8 cellular contexts compared by ENCODE assay signal in the genomic region with DNA sequence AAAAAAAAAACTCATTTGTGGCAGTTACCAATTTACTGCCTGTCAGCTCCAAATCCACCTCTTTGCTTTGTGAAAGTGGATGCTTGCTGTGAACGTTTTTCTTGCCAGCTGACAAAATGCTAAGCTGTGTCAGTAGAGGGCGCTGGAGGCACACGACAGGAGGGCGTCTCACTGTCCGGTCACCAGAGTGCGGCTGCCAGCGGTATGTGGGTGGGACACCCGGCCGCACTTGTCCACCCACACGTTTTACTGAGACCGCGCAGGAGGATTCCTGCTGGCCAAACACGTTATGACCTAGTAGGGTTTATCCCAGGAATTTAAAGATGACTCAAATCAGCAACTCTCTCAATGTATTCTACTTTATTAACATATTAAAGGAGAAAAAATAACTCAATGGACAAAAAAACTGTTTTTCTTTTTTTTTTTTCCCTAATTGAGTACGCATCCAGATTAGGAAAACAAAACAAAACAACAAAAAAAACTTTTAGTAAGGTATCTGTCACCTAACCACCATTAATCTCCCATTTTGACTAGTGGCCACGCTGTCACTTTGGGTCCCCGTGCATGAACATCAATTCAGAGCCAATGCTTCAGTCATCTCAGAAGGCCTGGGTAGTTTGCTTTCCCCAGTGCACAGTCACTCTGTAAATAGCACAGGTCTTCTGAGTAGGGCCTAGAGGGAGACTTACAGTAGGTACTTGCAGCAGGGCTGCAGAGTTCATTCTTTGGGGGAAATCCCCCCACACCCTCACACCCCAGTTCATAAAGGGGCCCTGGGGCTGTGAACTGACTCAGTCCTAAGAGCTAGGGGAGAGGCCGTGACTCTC. TPM values are rescaled to one million over a fixed set of nuclear protein-coding genes. Genes with fewer than 3 reads are reported as not detected.
DNase-seq lines count a peak whose midpoint lies in the region; ATAC-seq and TF ChIP-seq lines count a peak whose summit lies in the region.

No MANE protein-coding gene starts in this region.

- peak overlapping the region; percentile 81 for H3K27ac Mint-ChIP-seq in activated T-helper 17 cell treated with anti-CD3 and anti-CD28 coated beads, Interleukin-2, amount 50 U/mL, for 72 hours

- no peaks in the 10 kb centered on the region for H3K27me3 ChIP-seq in GM23248 (replicated peaks; ENCODE audit: insufficient read depth)
- no peaks in the 10 kb centered on the region for H3K27me3 ChIP-seq in Karpas-422 (ENCODE audit: low read length)

- H3K36me3 Mint-ChIP-seq in activated T-helper 17 cell treated with anti-CD3 and anti-CD28 coated beads, Interleukin-2, amount 50 U/mL, for 72 hours (ENCODE audit: low read depth): peaks cover 74% of the 10 kb centered on the region

- H3K27ac ChIP-seq in GM23248: peak overlapping the region; percentile 67
- H3K27ac ChIP-seq in Karpas-422 (ENCODE audit: low read length): no peak overlapping the region
- H3K27ac ChIP-seq in substantia nigra (ENCODE audit: low read depth, low read length, poor library complexity, severe bottlenecking): no peak overlapping the region

- no peak overlapping the region for H3K4me3 ChIP-seq in GM23248
- no peak overlapping the region for H3K4me3 ChIP-seq in Karpas-422 (ENCODE audit: low read length)
- no peak overlapping the region for H3K4me3 ChIP-seq in fibroblast of pulmonary artery (replicated peaks; ENCODE audit: low read depth, low read length)

- H3K4me2 ChIP-seq in GM23248 (ENCODE audit: unreplicated experiment) (peak overlapping the region; percentile 56), Karpas-422 (ENCODE audit: low read depth, low read length, poor library complexity, severe bottlenecking) (peak overlapping the region; percentile 15)

- H3K9me3 Mint-ChIP-seq in activated T-helper 17 cell treated with anti-CD3 and anti-CD28 coated beads, Interleukin-2, amount 50 U/mL, for 72 hours: no peaks in the 10 kb centered on the region

- WGBS in GM23248 (ENCODE audit: low coverage in 1 of 2, low lambda C conversion rate in 2 of 2, missing lambda C conversion rate in 2 of 2), 2 experiments: 9% methylated on average over 17 of the region's 17 CpGs

- H3K36me3 ChIP-seq in ES-I3 (ENCODE audit: insufficient read depth, low read length) (no peaks in the 10 kb centered on the region), GM23248 (ENCODE audit: low read depth) (no peaks in the 10 kb centered on the region), Karpas-422 (ENCODE audit: insufficient read depth, low read length) (no peaks in the 10 kb centered on the region)

- H3K9ac ChIP-seq in ES-I3 (ENCODE audit: low read depth, low read length): 0 out of 2 replicates have a peak overlapping the region, but pooled peaks have one; percentile 10
- peak overlapping the region; percentile 45 for H3K9ac ChIP-seq in GM23248
- H3K9ac ChIP-seq in Karpas-422 (ENCODE audit: low read length): no peak overlapping the region; the same call in 1 of the 2 replicates

- H3K9me2 ChIP-seq in GM23248 (ENCODE audit: insufficient read depth): no peaks in the 10 kb centered on the region
- no peaks in the 10 kb centered on the region for H3K9me2 ChIP-seq in Karpas-422 (replicated peaks; ENCODE audit: insufficient read depth, low read length)

- no peaks in the 10 kb centered on the region for H3K4me1 ChIP-seq in ES-I3 (ENCODE audit: insufficient read depth, low read length)
- peaks cover 26% of the 10 kb centered on the region for H3K4me1 ChIP-seq in GM23248 (ENCODE audit: insufficient read depth)
- H3K4me1 ChIP-seq in Karpas-422 (ENCODE audit: low read length): peaks cover 22% of the 10 kb centered on the region

- no peaks in the 10 kb centered on the region for H3K27me3 Mint-ChIP-seq in activated T-helper 17 cell treated with anti-CD3 and anti-CD28 coated beads, Interleukin-2, amount 50 U/mL, for 72 hours

- in situ Hi-C loops in GM23248 (cut with MboI): no loop called here

- TF ChIP-seq CTCF in fibroblast of pulmonary artery (IDR thresholded peaks at IDR 0.05; ENCODE audit: low read length, missing control alignments): peak; percentile 92

- no peaks in the 10 kb centered on the region for H3K9me3 ChIP-seq in ES-I3 (ENCODE audit: control insufficient read depth, insufficient read depth, low read length)
- no peaks in the 10 kb centered on the region for H3K9me3 ChIP-seq in GM23248 (ENCODE audit: low read depth)
- no peaks in the 10 kb centered on the region for H3K9me3 ChIP-seq in Karpas-422 (ENCODE audit: low read length)

- peaks cover 10% of the 10 kb centered on the region for H3K4me1 Mint-ChIP-seq in activated T-helper 17 cell treated with anti-CD3 and anti-CD28 coated beads, Interleukin-2, amount 50 U/mL, for 72 hours

- peaks cover 44% of the 10 kb centered on the region for H3F3A ChIP-seq in GM23248 (ENCODE audit: insufficient read depth)

- H2AFZ ChIP-seq in GM23248 (no peak overlapping the region; the same call in 1 of the 2 replicates), Karpas-422 (ENCODE audit: low read length) (no peak overlapping the region)

- DNase-seq in GM23248 (peak; percentile 98), Karpas-422 (peak; percentile 96), RPMI8226 (peak; percentile 86), fibroblast of pulmonary artery (ENCODE audit: low read depth) (peak; percentile 94), non-pigmented ciliary epithelial cell (ENCODE audit: low read depth) (peak; percentile 93), substantia nigra (lab: John Stamatoyannopoulos, UW) (peak; percentile 6 to 86 (median 67))

- no peaks in the 10 kb centered on the region for H4K20me1 ChIP-seq in GM23248 (ENCODE audit: insufficient read depth)
- no peaks in the 10 kb centered on the region for H4K20me1 ChIP-seq in Karpas-422 (ENCODE audit: insufficient read depth, low read depth, low read length)

- ATAC-seq in activated T-helper 17 cell treated with anti-CD3 and anti-CD28 coated beads, Interleukin-2, amount 50 U/mL, for 72 hours (replicated peaks): peak; percentile 96

- peak overlapping the region; percentile 55 for H3K4me3 Mint-ChIP-seq in activated T-helper 17 cell treated with anti-CD3 and anti-CD28 coated beads, Interleukin-2, amount 50 U/mL, for 72 hours

- H3K79me2 ChIP-seq in GM23248 (ENCODE audit: insufficient read depth): no peaks in the 10 kb centered on the region
- peaks cover 31% of the 10 kb centered on the region for H3K79me2 ChIP-seq in Karpas-422 (ENCODE audit: low read length)

RNA-seq across cellular contexts. Expression of gene RPL35A, which starts 43.8 kb away (rescaled TPM):
- total RNA-seq in GM23248 (2014; rRNA removed; shearing (Covaris generic)): 405 and 468 TPM in 2 replicates
- 765 and 803 TPM in 2 replicates for polyA plus RNA-seq in GM23248 (2016; fragmentation: Nextera tagmentation; extraction: Ambion mirVana)
- 2,222 and 2,264 TPM in 2 replicates for total RNA-seq in Karpas-422 (2014; rRNA removed; shearing (Covaris generic); ENCODE audit: low replicate concordance)
- total RNA-seq in activated T-helper 17 cell treated with anti-CD3 and anti-CD28 coated beads, Interleukin-2, amount 50 U/mL, for 72 hours: 1,000 to 10,000 TPM; 1,422 to 1,820 TPM

RNA-seq across cellular contexts. Expression of gene LMLN, which starts 53.8 kb away (rescaled TPM):
- total RNA-seq in GM23248 (2014; rRNA removed; shearing (Covaris generic)): 3.1 and 3.4 TPM in 2 replicates
- 5.8 and 6.2 TPM in 2 replicates for polyA plus RNA-seq in GM23248 (2016; fragmentation: Nextera tagmentation; extraction: Ambion mirVana)
- total RNA-seq in Karpas-422 (2014; rRNA removed; shearing (Covaris generic); ENCODE audit: low replicate concordance): 2.8 and 7.8 TPM in 2 replicates
- 1 to 10 TPM; 3.8 to 4.6 TPM for total RNA-seq in activated T-helper 17 cell treated with anti-CD3 and anti-CD28 coated beads, Interleukin-2, amount 50 U/mL, for 72 hours
